ENCODE assay signal across 9 cellular contexts in the genomic region with DNA sequence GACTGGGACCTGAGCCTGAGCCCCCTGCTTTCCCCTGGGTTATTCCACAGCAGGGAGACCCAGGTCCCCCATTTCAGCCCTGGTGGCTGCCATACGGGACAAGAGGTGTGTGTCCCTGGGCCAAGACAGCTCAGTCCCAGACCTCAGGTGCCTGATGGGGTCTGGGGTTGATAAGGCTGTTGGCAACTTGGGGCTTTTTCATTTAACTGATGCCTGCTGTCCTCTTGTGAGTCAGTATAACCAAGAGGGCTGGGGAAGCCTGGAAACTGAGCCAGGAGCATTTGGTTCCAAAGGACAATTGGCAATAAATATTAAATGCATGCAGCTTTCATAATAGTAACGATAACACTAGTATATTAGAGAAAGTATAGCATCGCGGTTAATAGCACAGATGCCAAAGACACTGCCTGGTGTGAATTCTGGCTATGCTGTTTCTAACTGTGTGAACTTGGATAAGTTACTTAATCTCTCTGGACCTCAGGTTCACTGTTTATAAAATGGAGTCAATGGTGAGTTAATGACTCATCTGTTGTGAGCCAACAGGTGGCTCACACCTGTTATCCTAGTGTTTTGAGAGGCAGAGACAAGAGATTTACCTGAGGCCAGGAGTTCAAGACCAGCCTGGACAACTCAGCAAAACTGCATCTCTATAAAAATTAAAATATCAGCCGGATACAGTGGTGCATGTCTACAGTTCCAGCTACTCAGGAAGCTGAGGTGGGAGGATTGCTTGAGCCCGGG. TPM values are rescaled to one million over a fixed set of nuclear protein-coding genes. Genes with fewer than 3 reads are reported as not detected.
DNase-seq lines count a peak whose midpoint lies in the region; ATAC-seq and TF ChIP-seq lines count a peak whose summit lies in the region.
"Had no signal": no experiment of that assay in that cellular context is flagged by ENCODE, and none has a peak within 500 bp of the region (broad histone marks: within the 10 kb centered on the region; RNA-seq: fewer than 3 reads in every experiment).

No MANE protein-coding gene starts in this region.

- no peak overlapping the region for H3K4me3 Mint-ChIP-seq in CD8-positive, alpha-beta memory T cell
- H3K4me3 Mint-ChIP-seq in endothelial cell (ENCODE audit: unreplicated experiment), result no peak overlapping the region
- no peak overlapping the region for H3K4me3 Mint-ChIP-seq in activated T-cell treated with anti-CD3 and anti-CD28 coated beads, Interleukin-2, amount 50 U/mL, for 72 hours

- H3K27ac Mint-ChIP-seq in CD8-positive, alpha-beta memory T cell, result no peak overlapping the region
- H3K27ac Mint-ChIP-seq in endothelial cell (ENCODE audit: unreplicated experiment), result no peak overlapping the region
- H3K27ac Mint-ChIP-seq in activated T-cell treated with anti-CD3 and anti-CD28 coated beads, Interleukin-2, amount 50 U/mL, for 72 hours, result no peak overlapping the region

- H3K4me1 ChIP-seq in CD8-positive, alpha-beta memory T cell (ENCODE audit: insufficient read depth, low read length), result no peaks in the 10 kb centered on the region
- H3K4me1 ChIP-seq in PC-3 (ENCODE audit: insufficient read depth, low read length) (peaks cover 22% of the 10 kb centered on the region), esophagus muscularis mucosa (peaks cover 8 to 21% (median 16%) of the 10 kb centered on the region in 4 donors), psoas muscle (no peaks in the 10 kb centered on the region)

- CTCF ChIA-PET in CD8-positive, alpha-beta memory T cell (lab: Charles Lee), result no interaction called here
- CTCF ChIA-PET in PC-3 (lab: Charles Lee), result no interaction called here

- peaks cover 7 to 12% of the 10 kb centered on the region in 2 donors for H3K27me3 Mint-ChIP-seq in CD8-positive, alpha-beta memory T cell
- H3K27me3 Mint-ChIP-seq in endothelial cell (ENCODE audit: unreplicated experiment), result peaks cover 1% of the 10 kb centered on the region
- peaks cover 6% of the 10 kb centered on the region for H3K27me3 Mint-ChIP-seq in activated T-cell treated with anti-CD3 and anti-CD28 coated beads, Interleukin-2, amount 50 U/mL, for 72 hours (ENCODE audit: low read depth)

- no peaks in the 10 kb centered on the region for H3K9me2 ChIP-seq in PC-3 (replicated peaks; ENCODE audit: low read length)

- ATAC-seq in PC-3, result no peak
- ATAC-seq in psoas muscle, result no peak
- no peak for ATAC-seq in activated T-cell treated with anti-CD3 and anti-CD28 coated beads, Interleukin-2, amount 50 U/mL, for 72 hours (replicated peaks in 1 of 2)
- no peak for ATAC-seq in HG03175 (IDR thresholded peaks at IDR 0.05; ENCODE audit: unreplicated experiment)

- peak overlapping the region; percentile 82 for H3K27ac ChIP-seq in CD8-positive, alpha-beta memory T cell (ENCODE audit: low read depth, low read length)
- H3K27ac ChIP-seq in PC-3 (ENCODE audit: low read length), result peak overlapping the region; percentile 78
- peak overlapping the region; percentile 40 to 62 (median 58) for H3K27ac ChIP-seq in esophagus muscularis mucosa (replicated peaks in 1 of 4)
- no peak overlapping the region for H3K27ac ChIP-seq in psoas muscle

- H4K20me1 ChIP-seq in PC-3 (ENCODE audit: low read length), result no peaks in the 10 kb centered on the region

- H3K36me3 Mint-ChIP-seq in CD8-positive, alpha-beta memory T cell, result no peaks in the 10 kb centered on the region
- H3K36me3 Mint-ChIP-seq in endothelial cell (ENCODE audit: low read depth, unreplicated experiment), result no peaks in the 10 kb centered on the region
- H3K36me3 Mint-ChIP-seq in activated T-cell treated with anti-CD3 and anti-CD28 coated beads, Interleukin-2, amount 50 U/mL, for 72 hours (ENCODE audit: insufficient read depth in 2 of 2), result no peaks in the 10 kb centered on the region

- intact Hi-C loops in PC-3 (cut with micrococcal nuclease) (loop anchor here (1.0 to 5.0 kb wide), 3 partner anchors 64 to 231 kb away; a partner anchor contains a TSS), esophagus muscularis mucosa (cut with DNase I) (loop anchor here (10.0 kb wide), 2 partner anchors 108 to 218 kb away; no protein-coding TSS in a partner anchor), psoas muscle (cut with DNase I) (no loop called here), head of caudate nucleus (cut with DNase I) (loop anchor here (10.0 kb wide), 1 partner anchor 228 kb away; no protein-coding TSS in a partner anchor)

- no peaks in the 10 kb centered on the region for H3K9me3 Mint-ChIP-seq in CD8-positive, alpha-beta memory T cell
- no peaks in the 10 kb centered on the region for H3K9me3 Mint-ChIP-seq in endothelial cell (ENCODE audit: unreplicated experiment)
- no peaks in the 10 kb centered on the region for H3K9me3 Mint-ChIP-seq in activated T-cell treated with anti-CD3 and anti-CD28 coated beads, Interleukin-2, amount 50 U/mL, for 72 hours

- peak overlapping the region; percentile 89 for H3K9ac ChIP-seq in PC-3 (ENCODE audit: low read length)

- no peak overlapping the region for H2AFZ ChIP-seq in PC-3 (ENCODE audit: low read length)

- POLR2A ChIA-PET in CD8-positive, alpha-beta memory T cell (lab: Charles Lee), result no interaction called here
- POLR2A ChIA-PET in PC-3 (lab: Charles Lee; ENCODE audit: unreplicated experiment), result no interaction called here

- TF ChIP-seq CTCF in PC-3 (conservative IDR thresholded peaks at IDR 0.05; ENCODE audit: low read depth, low read length) (no peak), esophagus muscularis mucosa (IDR thresholded peaks at IDR 0.05) (no peak), psoas muscle (IDR thresholded peaks at IDR 0.05) (no peak), endothelial cell (IDR thresholded peaks at IDR 0.05; ENCODE audit: unreplicated experiment) (no peak)

- no peak for TF ChIP-seq POLR2A in esophagus muscularis mucosa (IDR thresholded peaks at IDR 0.05; ENCODE audit: low read depth)

- DNase-seq in CD8-positive, alpha-beta memory T cell, result no peak
- DNase-seq in PC-3 (peak; percentile 26), esophagus muscularis mucosa (ENCODE audit: extremely low spot score) (no peak), psoas muscle (no peak), endothelial cell (ENCODE audit: low spot score) (no peak), head of caudate nucleus (no peak)
- DNase-seq in activated T-cell treated with anti-CD3 and anti-CD28 coated beads, Interleukin-2, amount 50 U/mL, for 72 hours, result no peak
- DNase-seq: NCI-H1105 treated with DMSO at 0.1 percent for 48 hours had no signal

- H3K79me2 ChIP-seq in PC-3 (ENCODE audit: low read length), result peaks cover 15% of the 10 kb centered on the region

- H3K4me1 Mint-ChIP-seq in CD8-positive, alpha-beta memory T cell, result peaks cover 0 to 3% (median 3%) of the 10 kb centered on the region in 3 donors
- no peaks in the 10 kb centered on the region for H3K4me1 Mint-ChIP-seq in endothelial cell (ENCODE audit: unreplicated experiment)
- H3K4me1 Mint-ChIP-seq in activated T-cell treated with anti-CD3 and anti-CD28 coated beads, Interleukin-2, amount 50 U/mL, for 72 hours (ENCODE audit: low read depth), result peaks cover 13% of the 10 kb centered on the region

- no peak for TF ChIP-seq EP300 in esophagus muscularis mucosa (IDR thresholded peaks at IDR 0.05)

- H3K4me2 ChIP-seq in PC-3 (ENCODE audit: low read length), result peak overlapping the region; percentile 95

- H3K9me3 ChIP-seq in CD8-positive, alpha-beta memory T cell (ENCODE audit: low read length), result no peaks in the 10 kb centered on the region
- H3K9me3 ChIP-seq in PC-3 (ENCODE audit: low read length) (no peaks in the 10 kb centered on the region), esophagus muscularis mucosa (no peaks in the 10 kb centered on the region), psoas muscle (no peaks in the 10 kb centered on the region)

- H3K36me3 ChIP-seq in CD8-positive, alpha-beta memory T cell (ENCODE audit: insufficient read depth, low read length), result no peaks in the 10 kb centered on the region
- H3K36me3 ChIP-seq in PC-3 (ENCODE audit: low read depth, low read length) (no peaks in the 10 kb centered on the region), esophagus muscularis mucosa (no peaks in the 10 kb centered on the region), psoas muscle (ENCODE audit: insufficient read depth in 1 of 2, low read depth in 1 of 2) (no peaks in the 10 kb centered on the region)

- H3K27me3 ChIP-seq in CD8-positive, alpha-beta memory T cell (ENCODE audit: insufficient read depth, low read length, poor library complexity, severe bottlenecking), result no peaks in the 10 kb centered on the region
- H3K27me3 ChIP-seq in PC-3 (ENCODE audit: low read length) (no peaks in the 10 kb centered on the region), esophagus muscularis mucosa (peaks cover 0 to under 1% (median 0%) of the 10 kb centered on the region in 4 donors), psoas muscle (ENCODE audit: insufficient read depth in 3 of 3, low read length in 2 of 3) (no peaks in the 10 kb centered on the region)

- no TSS peak for BruUV-seq in PC-3 (replicated peaks; lab: Mats Ljungman, UMichigan)

- 85% methylated on average over 6 of the region's 6 CpGs for WGBS in esophagus muscularis mucosa
- 74 to 82% (median 80%) methylated on average over 6 of the region's 6 CpGs for WGBS in psoas muscle, 3 donors

- H3K4me3 ChIP-seq in CD8-positive, alpha-beta memory T cell (ENCODE audit: low read length), result no peak overlapping the region
- H3K4me3 ChIP-seq in PC-3 (ENCODE audit: low read length) (peak overlapping the region; percentile 80), esophagus muscularis mucosa (peak overlapping the region; percentile 52 to 67 (median 56)), psoas muscle (peak overlapping the region; percentile 59)

- no peaks in the 10 kb centered on the region for H3F3A ChIP-seq in PC-3 (ENCODE audit: low read length, unreplicated experiment)

RNA-seq across cellular contexts. Expression of a gene that starts 0.9 kb away (rescaled TPM):
- under 1 TPM; 0.20 to 0.24 TPM for total RNA-seq in CD8-positive, alpha-beta memory T cell
- polyA plus RNA-seq in CD8-positive, alpha-beta memory T cell, result not detected
- 14.0 and 19.9 TPM in 2 replicates for total RNA-seq in PC-3 (2014; rRNA removed)
- 1 to 10 TPM; 2.7 to 5.6 (median 3.2) TPM for total RNA-seq in esophagus muscularis mucosa
- total RNA-seq in psoas muscle, result 1 to 10 TPM in 2 of 4 donors, under 1 TPM in 2; 0.89 to 6.0 (median 2.2) TPM
- 1 to 10 TPM in 1 of 3 donors, under 1 TPM in 2; 0.48 to 2.1 (median 0.53) TPM for polyA plus RNA-seq in psoas muscle
- total RNA-seq in endothelial cell (ENCODE audit: unreplicated experiment), result 1.3 TPM
- total RNA-seq in activated T-cell treated with anti-CD3 and anti-CD28 coated beads, Interleukin-2, amount 50 U/mL, for 72 hours, result 1 to 10 TPM in 1 of 2 donors, under 1 TPM in 1; 0.29 to 3.2 TPM

RNA-seq across cellular contexts. Expression of a gene that starts 19.4 kb away (rescaled TPM):
- total RNA-seq in CD8-positive, alpha-beta memory T cell, result under 1 TPM; 0.18 to 0.20 TPM
- polyA plus RNA-seq in CD8-positive, alpha-beta memory T cell, result not detected
- total RNA-seq in PC-3 (2014; rRNA removed) (not detected in 2 replicates), esophagus muscularis mucosa (10 to 100 TPM in 1 of 4 donors, not detected in 3; 13.6 TPM), psoas muscle (under 1 TPM in 2 of 4 donors, not detected in 2; 0.63 to 0.91 TPM), endothelial cell (ENCODE audit: unreplicated experiment) (not detected)
- under 1 TPM in 2 of 3 donors, not detected in 1; 0.05 to 0.13 TPM for polyA plus RNA-seq in psoas muscle
- total RNA-seq in activated T-cell treated with anti-CD3 and anti-CD28 coated beads, Interleukin-2, amount 50 U/mL, for 72 hours, result not detected

RNA-seq across cellular contexts. Expression of a gene that starts 48.6 kb away (rescaled TPM):
- total RNA-seq in CD8-positive, alpha-beta memory T cell, result not detected
- polyA plus RNA-seq in CD8-positive, alpha-beta memory T cell, result not detected
- 0.23 and 0.26 TPM in 2 replicates for total RNA-seq in PC-3 (2014; rRNA removed)
- total RNA-seq in esophagus muscularis mucosa, result not detected
- not detected for total RNA-seq in psoas muscle
- not detected for polyA plus RNA-seq in psoas muscle
- not detected for total RNA-seq in endothelial cell (ENCODE audit: unreplicated experiment)
- under 1 TPM; 0.07 to 0.19 TPM for total RNA-seq in activated T-cell treated with anti-CD3 and anti-CD28 coated beads, Interleukin-2, amount 50 U/mL, for 72 hours

Comparison
In these comparisons a context has a peak if more than half of its experiments do, and no peak if none do; other contexts are left out.
1. intact Hi-C loops: an anchor here in PC-3 (1.0 to 5.0 kb wide), esophagus muscularis mucosa (10.0 kb wide) and head of caudate nucleus (10.0 kb wide); none called in psoas muscle.